8 cellular contexts compared by ENCODE assay signal in the genomic region with DNA sequence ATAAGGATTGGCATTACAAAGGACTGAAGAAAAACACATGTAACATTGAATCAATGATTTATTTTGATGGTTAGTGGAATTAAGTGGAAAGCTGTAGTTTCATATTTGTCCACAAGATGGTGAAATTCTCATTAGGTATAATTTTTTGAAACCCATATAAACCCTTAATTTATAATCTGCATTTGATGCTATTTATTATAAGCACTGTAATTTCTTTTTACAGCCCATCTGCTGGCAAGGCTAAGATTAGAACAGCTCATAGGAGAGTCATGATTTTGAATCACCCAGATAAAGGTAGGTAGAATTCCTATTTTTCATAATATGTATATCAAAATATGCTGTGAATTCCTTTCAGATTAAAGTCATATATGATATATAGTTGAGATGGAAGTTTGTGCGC.
A peak's percentile ranks its signal among the peaks of the same experiment; 100 is the strongest.
DNase-seq lines count a peak whose midpoint lies in the region; ATAC-seq and TF ChIP-seq lines count a peak whose summit lies in the region.

No MANE protein-coding gene starts in this region.

- H3K9me3 ChIP-seq in testis, result no peaks in the 10 kb centered on the region

- DNase-seq in OCI-M1 (lab: John Stamatoyannopoulos, UW) (peak; percentile 58), fibroblast of the aortic adventitia (ENCODE audit: low read depth) (peak; percentile 74), testis (no peak), islet precursor cell (no peak)
- DNase-seq in effector CD8-positive, alpha-beta T cell (lab: John Stamatoyannopoulos, UW), result no peak

- 83 to 93% methylated on average over 1 of the region's 1 CpG for WGBS in testis, 2 donors

- TF ChIP-seq POLR2A in testis (IDR thresholded peaks at IDR 0.05), result no peak

- intact Hi-C loops in testis (cut with DNase I; ENCODE audit: low total_unique reads), result loop anchor here (10.0 kb wide), 1 partner anchor 719 kb away; no protein-coding TSS in a partner anchor

- TF ChIP-seq CTCF in 22Rv1 (IDR thresholded peaks at IDR 0.05) (peak; percentile 76), GM12872 (IDR thresholded peaks at IDR 0.05; ENCODE audit: insufficient read depth, low read depth, low read length) (peak; percentile 35; the same call in 1 of the 3 replicates), fibroblast of the aortic adventitia (IDR thresholded peaks at IDR 0.05; ENCODE audit: insufficient read depth, low read length) (peak; percentile 39), testis (IDR thresholded peaks at IDR 0.05) (peak; percentile 42 to 75 (median 48))

- no peak overlapping the region for H3K4me3 ChIP-seq in fibroblast of the aortic adventitia (ENCODE audit: low read depth, low read length)
- no peak overlapping the region for H3K4me3 ChIP-seq in testis

- no peaks in the 10 kb centered on the region for H3K27me3 ChIP-seq in testis

- peaks cover 14% of the 10 kb centered on the region for H3K4me1 ChIP-seq in testis

- H3K27ac ChIP-seq in 22Rv1, result no peak overlapping the region
- H3K27ac ChIP-seq in testis, result no peak overlapping the region

- H3K36me3 ChIP-seq in testis (ENCODE audit: low read depth, missing control alignments), result no peaks in the 10 kb centered on the region

- ATAC-seq in HG03442 (IDR thresholded peaks at IDR 0.05; ENCODE audit: unreplicated experiment), result no peak

Comparison
In these comparisons a context has a peak if more than half of its experiments do, and no peak if none do; other contexts are left out.
1. DNase-seq: peak in OCI-M1 (single experiment) and fibroblast of the aortic adventitia (single experiment); none in testis (single experiment), effector CD8-positive, alpha-beta T cell (single experiment) and islet precursor cell (single experiment).
2. Peak in every context shown above with its lines, with median percentiles within 50 percentile points of each other: CTCF ChIP-seq.